ENCODE assay signal across 1 cellular context in the genomic region with DNA sequence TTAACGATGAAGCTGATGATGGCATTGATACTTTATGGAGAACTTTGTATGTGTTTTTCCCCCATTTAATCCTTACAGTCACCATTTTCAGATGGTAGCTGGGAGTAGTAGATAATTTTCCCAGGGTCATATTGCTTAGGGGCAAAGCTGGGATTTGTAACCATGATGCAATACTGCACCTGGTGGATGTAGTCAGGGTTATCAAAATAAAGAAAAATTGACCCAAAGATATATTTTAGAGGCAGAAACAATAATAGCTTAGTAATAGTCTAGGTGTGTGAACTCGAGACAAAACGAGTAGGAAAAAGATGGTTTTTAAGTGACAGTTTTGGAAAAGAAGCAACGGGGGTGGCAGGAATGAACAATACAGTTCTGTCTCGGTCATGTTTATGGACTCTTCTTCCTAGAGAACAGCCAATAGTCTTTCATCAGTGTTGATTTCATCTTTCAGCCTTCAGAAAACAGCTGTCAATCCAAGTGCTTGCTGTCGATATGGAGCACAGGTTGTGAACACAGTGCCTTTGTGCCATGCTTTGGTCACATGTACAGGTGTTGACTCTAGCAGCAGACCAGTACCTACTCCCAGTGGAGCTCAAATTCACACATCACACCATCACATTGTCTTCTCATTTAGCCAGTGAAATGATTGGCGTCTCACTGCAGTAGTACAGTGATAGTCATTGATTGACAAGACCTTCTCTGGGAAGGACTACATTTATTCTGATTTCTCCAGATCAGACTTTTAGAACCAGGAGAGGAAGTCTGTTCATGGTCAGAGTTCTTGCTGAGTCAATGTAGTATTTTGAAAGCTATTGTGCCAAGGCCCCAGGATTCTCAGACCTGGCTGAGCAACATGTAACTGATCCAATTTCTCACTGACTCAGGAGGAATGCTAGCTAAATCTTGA.
TF ChIP-seq lines count a peak whose summit lies in the region.

No MANE protein-coding gene starts in this region.

TF ChIP-seq in HepG2, 621 proteins besides CTCF, POLR2A, EP300 and RAD21 (continued from another document and continues in another):
- TF ChIP-seq STAT6 (CRISPR knock-in tag; IDR thresholded peaks at IDR 0.05; ENCODE audit: borderline replicate concordance) (peak; percentile 98), FOXA3 (CRISPR knock-in tag; IDR thresholded peaks at IDR 0.05) (peak; percentile 100), HNF4G (IDR thresholded peaks at IDR 0.05; ENCODE audit: borderline replicate concordance, low read depth, low read length) (peak; percentile 27; the same call in 1 of the 2 replicates), HNF4G (CRISPR knock-in tag; IDR thresholded peaks at IDR 0.05; ENCODE audit: borderline replicate concordance, low read depth) (peak; percentile 49; the same call in 1 of the 2 replicates), KAT8 (CRISPR knock-in tag; IDR thresholded peaks at IDR 0.05) (peak; percentile 84), RXRA (CRISPR knock-in tag; IDR thresholded peaks at IDR 0.05) (peak; percentile 80; the same call in 1 of the 2 replicates), ZMYM2 (CRISPR knock-in tag; IDR thresholded peaks at IDR 0.05) (peak; percentile 90), ZNF746 (CRISPR knock-in tag; IDR thresholded peaks at IDR 0.05) (peak; percentile 72; the same call in 1 of the 2 replicates), DNMT3B (CRISPR knock-in tag; conservative IDR thresholded peaks at IDR 0.05) (peak; percentile 97), ARID2 (CRISPR knock-in tag; IDR thresholded peaks at IDR 0.05; ENCODE audit: borderline replicate concordance) (peak; percentile 82; the same call in 1 of the 2 replicates), MED1 (CRISPR knock-in tag; IDR thresholded peaks at IDR 0.05) (peak; percentile 98), NONO (IDR thresholded peaks at IDR 0.05) (no peak), NONO (CRISPR knock-in tag; conservative IDR thresholded peaks at IDR 0.05) (peak; percentile 81; the same call in 1 of the 2 replicates), BCLAF1 (IDR thresholded peaks at IDR 0.05) (no peak), ZIK1 (CRISPR knock-in tag; IDR thresholded peaks at IDR 0.05; ENCODE audit: borderline replicate concordance, low read depth) (peak; percentile 87; the same call in 1 of the 2 replicates), KMT2A (CRISPR knock-in tag; IDR thresholded peaks at IDR 0.05) (peak; percentile 65; the same call in 1 of the 2 replicates), NR2F6 (IDR thresholded peaks at IDR 0.05) (peak; percentile 32), NR2F6 (CRISPR knock-in tag; IDR thresholded peaks at IDR 0.05) (peak; percentile 84), ZNF644 (CRISPR knock-in tag; IDR thresholded peaks at IDR 0.05; ENCODE audit: low read depth) (peak; percentile 99), ETV5 (CRISPR knock-in tag; IDR thresholded peaks at IDR 0.05; ENCODE audit: borderline replicate concordance) (peak; percentile 85; the same call in 1 of the 2 replicates), CREM (IDR thresholded peaks at IDR 0.05) (peak; percentile 74), CREM (CRISPR knock-in tag; IDR thresholded peaks at IDR 0.05) (no peak), MYNN (CRISPR knock-in tag; IDR thresholded peaks at IDR 0.05; ENCODE audit: low read depth) (peak; percentile 73; the same call in 1 of the 2 replicates), GFI1 (CRISPR knock-in tag; IDR thresholded peaks at IDR 0.05; ENCODE audit: borderline replicate concordance) (peak; percentile 83; the same call in 1 of the 2 replicates), ZNF44 (CRISPR knock-in tag; IDR thresholded peaks at IDR 0.05) (peak; percentile 87), TBX2 (CRISPR knock-in tag; IDR thresholded peaks at IDR 0.05; ENCODE audit: borderline replicate concordance) (peak; percentile 98), ZNF235 (CRISPR knock-in tag; IDR thresholded peaks at IDR 0.05; ENCODE audit: borderline replicate concordance) (no peak), MED13 (CRISPR knock-in tag; IDR thresholded peaks at IDR 0.05) (no peak), U2AF2 (IDR thresholded peaks at IDR 0.05; ENCODE audit: low read depth, low read length) (no peak), ZNF674 (CRISPR knock-in tag; IDR thresholded peaks at IDR 0.05; ENCODE audit: low read depth) (no peak), CEBPB (IDR thresholded peaks at IDR 0.05; ENCODE audit: borderline replicate concordance, low read depth, low read length) (peak; percentile 90), TFAP4 (IDR thresholded peaks at IDR 0.05; ENCODE audit: borderline replicate concordance, low read depth) (peak; percentile 98), ZNF234 (CRISPR knock-in tag; conservative IDR thresholded peaks at IDR 0.05) (no peak), PPARG (CRISPR knock-in tag; conservative IDR thresholded peaks at IDR 0.05) (peak; percentile 94), ZNF484 (CRISPR knock-in tag; IDR thresholded peaks at IDR 0.05; ENCODE audit: borderline replicate concordance, low read depth) (no peak; the same call in 1 of the 2 replicates), HOXA3 (CRISPR knock-in tag; IDR thresholded peaks at IDR 0.05) (peak; percentile 91), HNRNPK (IDR thresholded peaks at IDR 0.05; ENCODE audit: low read depth, low read length, poor library complexity, severe bottlenecking) (no peak), ZMYM3 (CRISPR knock-in tag; IDR thresholded peaks at IDR 0.05) (peak; percentile 93), SETDB1 (CRISPR knock-in tag; IDR thresholded peaks at IDR 0.05; ENCODE audit: borderline replicate concordance) (no peak), ZNF451 (CRISPR knock-in tag; IDR thresholded peaks at IDR 0.05) (peak; percentile 90), NAIF1 (CRISPR knock-in tag; IDR thresholded peaks at IDR 0.05; ENCODE audit: borderline replicate concordance) (0 out of 2 replicates have a peak, but pooled peaks have one; percentile 31), ZNF543 (CRISPR knock-in tag; IDR thresholded peaks at IDR 0.05) (peak; percentile 83; the same call in 1 of the 2 replicates), IRF9 (CRISPR knock-in tag; IDR thresholded peaks at IDR 0.05; ENCODE audit: borderline replicate concordance) (peak; percentile 87; the same call in 1 of the 2 replicates), ZBTB33 (CRISPR knock-in tag; IDR thresholded peaks at IDR 0.05) (peak; percentile 77)
- TF ChIP-seq, protein P1, sequence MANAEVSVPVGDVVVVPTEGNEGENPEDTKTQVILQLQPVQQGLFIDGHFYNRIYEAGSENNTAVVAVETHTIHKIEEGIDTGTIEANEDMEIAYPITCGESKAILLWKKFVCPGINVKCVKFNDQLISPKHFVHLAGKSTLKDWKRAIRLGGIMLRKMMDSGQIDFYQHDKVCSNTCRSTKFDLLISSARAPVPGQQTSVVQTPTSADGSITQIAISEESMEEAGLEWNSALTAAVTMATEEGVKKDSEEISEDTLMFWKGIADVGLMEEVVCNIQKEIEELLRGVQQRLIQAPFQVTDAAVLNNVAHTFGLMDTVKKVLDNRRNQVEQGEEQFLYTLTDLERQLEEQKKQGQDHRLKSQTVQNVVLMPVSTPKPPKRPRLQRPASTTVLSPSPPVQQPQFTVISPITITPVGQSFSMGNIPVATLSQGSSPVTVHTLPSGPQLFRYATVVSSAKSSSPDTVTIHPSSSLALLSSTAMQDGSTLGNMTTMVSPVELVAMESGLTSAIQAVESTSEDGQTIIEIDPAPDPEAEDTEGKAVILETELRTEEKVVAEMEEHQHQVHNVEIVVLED (CRISPR knock-in tag; IDR thresholded peaks at IDR 0.05; ENCODE audit: borderline replicate concordance): peak; percentile 56; the same call in 1 of the 2 replicates
- TF ChIP-seq, protein P2, sequence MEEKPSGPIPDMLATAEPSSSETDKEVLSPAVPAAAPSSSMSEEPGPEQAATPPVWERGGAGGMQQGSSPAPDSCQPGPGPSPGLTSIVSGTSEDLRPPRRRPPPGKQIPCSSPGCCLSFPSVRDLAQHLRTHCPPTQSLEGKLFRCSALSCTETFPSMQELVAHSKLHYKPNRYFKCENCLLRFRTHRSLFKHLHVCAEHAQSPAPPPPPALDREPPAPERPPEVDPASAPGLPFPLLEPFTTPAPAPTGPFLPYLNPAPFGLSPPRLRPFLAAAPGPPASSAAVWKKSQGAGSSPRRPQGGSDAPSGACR (CRISPR knock-in tag; IDR thresholded peaks at IDR 0.05): peak; percentile 84; the same call in 1 of the 2 replicates
- TF ChIP-seq, protein P3, sequence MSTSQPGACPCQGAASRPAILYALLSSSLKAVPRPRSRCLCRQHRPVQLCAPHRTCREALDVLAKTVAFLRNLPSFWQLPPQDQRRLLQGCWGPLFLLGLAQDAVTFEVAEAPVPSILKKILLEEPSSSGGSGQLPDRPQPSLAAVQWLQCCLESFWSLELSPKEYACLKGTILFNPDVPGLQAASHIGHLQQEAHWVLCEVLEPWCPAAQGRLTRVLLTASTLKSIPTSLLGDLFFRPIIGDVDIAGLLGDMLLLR (CRISPR knock-in tag; IDR thresholded peaks at IDR 0.05): no peak
- TF ChIP-seq, protein P4, sequence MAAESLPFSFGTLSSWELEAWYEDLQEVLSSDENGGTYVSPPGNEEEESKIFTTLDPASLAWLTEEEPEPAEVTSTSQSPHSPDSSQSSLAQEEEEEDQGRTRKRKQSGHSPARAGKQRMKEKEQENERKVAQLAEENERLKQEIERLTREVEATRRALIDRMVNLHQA (CRISPR knock-in tag; IDR thresholded peaks at IDR 0.05): no peak
